In genomic region chr15:29849716-29850115, GRCh38 we compare ENCODE assay signal across 20 cellular contexts. TPM values are rescaled to one million over a fixed set of nuclear protein-coding genes. Genes with fewer than 3 reads are reported as not detected.
DNase-seq lines count a peak whose midpoint lies in the region; FAIRE-seq and TF ChIP-seq lines count a peak whose summit lies in the region.
"Had no signal": no experiment of that assay in that cellular context is flagged by ENCODE, and none has a peak within 500 bp of the region (broad histone marks: within the 10 kb centered on the region; RNA-seq: fewer than 3 reads in every experiment).

No MANE protein-coding gene starts in this region.

- no peak overlapping the region for H3K27ac ChIP-seq in keratinocyte (ENCODE audit: control insufficient read depth, insufficient read depth, low read length)
- H3K27ac ChIP-seq: A549, KMS-11, Peyer's patch had no signal

- H3K36me3 ChIP-seq in bronchial epithelial cell (ENCODE audit: control insufficient read depth, insufficient read depth, low read length) = no peaks in the 10 kb centered on the region
- no peaks in the 10 kb centered on the region for H3K36me3 ChIP-seq in keratinocyte (ENCODE audit: control insufficient read depth in 2 of 2, extremely low read depth in 1 of 2, insufficient read depth in 2 of 2, low read length in 2 of 2)
- H3K36me3 ChIP-seq: Peyer's patch had no signal

- peak; percentile 98 for FAIRE-seq in bronchial epithelial cell (lab: Jason Lieb, UNC)
- FAIRE-seq in keratinocyte (lab: Jason Lieb, UNC) = no peak

- H3K9ac ChIP-seq in keratinocyte (ENCODE audit: control insufficient read depth, extremely low read depth, insufficient read depth, low read length) = no peak overlapping the region
- H3K9ac ChIP-seq: KMS-11 had no signal

- H3K27me3 ChIP-seq in bronchial epithelial cell (ENCODE audit: control insufficient read depth, insufficient read depth, low read length) (no peaks in the 10 kb centered on the region), keratinocyte (ENCODE audit: control insufficient read depth, extremely low read depth, insufficient read depth, low read length) (no peaks in the 10 kb centered on the region)
- H3K27me3 ChIP-seq: Peyer's patch had no signal

- no peak overlapping the region for H3K4me2 ChIP-seq in keratinocyte (ENCODE audit: control insufficient read depth, extremely low read depth, insufficient read depth, low read depth, low read length)
- H3K4me2 ChIP-seq: A549, KMS-11 had no signal

- H2AFZ ChIP-seq in keratinocyte (ENCODE audit: control insufficient read depth, low read length) = no peak overlapping the region

- H4K20me1 ChIP-seq in keratinocyte (ENCODE audit: control insufficient read depth, extremely low read depth, insufficient read depth, low read length) = no peaks in the 10 kb centered on the region

- TF ChIP-seq CTCF in bronchial epithelial cell (IDR thresholded peaks at IDR 0.05; ENCODE audit: insufficient read depth, low read length, severe bottlenecking) = no peak
- TF ChIP-seq CTCF in keratinocyte (optimal IDR thresholded peaks at IDR 0.05 in 1 of 3, IDR thresholded peaks at IDR 0.05 in 1 of 3, conservative IDR thresholded peaks at IDR 0.05 in 1 of 3; ENCODE audit: extremely low read depth in 1 of 3, insufficient read depth in 2 of 3, low read length in 3 of 3) = no peak

- no peaks in the 10 kb centered on the region for H3K79me2 ChIP-seq in keratinocyte (ENCODE audit: control insufficient read depth, insufficient read depth, low read length)

- H3K9me1 ChIP-seq in keratinocyte (ENCODE audit: control insufficient read depth, extremely low read depth, insufficient read depth, low read length) = no peaks in the 10 kb centered on the region

- dilution Hi-C loops in keratinocyte (cut with MboI; ENCODE audit: extremely low pct_ligation_motif_present, low sequenced_read_pairs) = no loop called here

- peak; percentile 68 for DNase-seq in Daoy (ENCODE audit: low read depth)
- DNase-seq in M059J (ENCODE audit: low read depth) = peak; percentile 37
- DNase-seq in bronchial epithelial cell (ENCODE audit: low read depth) = peak; percentile 88
- peak; percentile 19 for DNase-seq in keratinocyte (ENCODE audit: low read depth, low spot score)
- no peak for DNase-seq in activated naive CD4-positive, alpha-beta T cell treated with anti-CD3 and anti-CD28 coated beads, Interleukin-2, amount 50 U/mL, for 16 hours
- no peak for DNase-seq in medulla oblongata (ENCODE audit: extremely low spot score)
- DNase-seq in NK-92 treated with Interleukin-12 subunit alpha and Interleukin-12 subunit beta, amount 100 ng/mL, for 24 hours (lab: John Stamatoyannopoulos, UW) = no peak
- DNase-seq in C1 segment of cervical spinal cord (lab: John Stamatoyannopoulos, UW) = no peak
- DNase-seq: HCEC 1CT, MM.1S, NCI-H1105 treated with DMSO at 0.1 percent for 48 hours, NCI-H1694 treated with DMSO at 0.1 percent for 48 hours, NCI-H2107, NCI-H2227 treated with DMSO at 0.1 percent for 48 hours, NCI-H524, Peyer's patch, SIG-M5 had no signal

- H3K9me3 ChIP-seq in keratinocyte (ENCODE audit: control insufficient read depth, low read depth, low read length) = no peaks in the 10 kb centered on the region
- H3K9me3 ChIP-seq: Peyer's patch had no signal

- H3K4me1 ChIP-seq in keratinocyte (ENCODE audit: control insufficient read depth, extremely low read depth, insufficient read depth, low read length) = peaks cover 29% of the 10 kb centered on the region
- H3K4me1 ChIP-seq: Peyer's patch had no signal

- no peak overlapping the region for H3K4me3 ChIP-seq in bronchial epithelial cell (ENCODE audit: low read depth, low read length)
- no peak overlapping the region for H3K4me3 ChIP-seq in keratinocyte (ENCODE audit: control insufficient read depth in 2 of 3, extremely low read depth in 1 of 3, insufficient read depth in 2 of 3, low read depth in 1 of 3, low read length in 3 of 3)
- H3K4me3 ChIP-seq: A549, Peyer's patch had no signal

RNA-seq across cellular contexts. Expression of gene TJP1, which starts 27.4 kb away (rescaled TPM):
- total RNA-seq in Daoy (2014; rRNA removed; shearing (Covaris generic)) = 25.2 and 29.4 TPM in 2 replicates
- 18.2 and 45.2 TPM in 2 replicates for total RNA-seq in M059J (2014; rRNA removed; shearing (Covaris generic))
- total RNA-seq in bronchial epithelial cell = 62.9 and 86.5 TPM in 2 replicates
- polyA plus RNA-seq in keratinocyte = 39.4 to 70.0 TPM (median 54.7 TPM) in 3 replicates
- 115 TPM for polyA plus RNA-seq in keratinocyte (2011; ENCODE audit: low read depth)
- 28.7 and 46.3 TPM in 2 replicates for polyA plus RNA-seq in keratinocyte (2011; cell fraction: cytosol; rRNA removed)
- 76.1 and 86.3 TPM in 2 replicates for polyA plus RNA-seq in keratinocyte (2011; cell fraction: nucleus; rRNA removed)
- 49.3 and 56.8 TPM in 2 replicates for polyA plus RNA-seq in keratinocyte (2012; ENCODE audit: low replicate concordance)
- 63.8 to 113 TPM (median 72.8 TPM) in 3 replicates for polyA minus RNA-seq in keratinocyte
- polyA minus RNA-seq in keratinocyte (2011; cell fraction: cytosol; rRNA and poly(A)+ RNA removed) = 37.4 TPM
- 77.6 and 146 TPM in 2 replicates for polyA minus RNA-seq in keratinocyte (2011; cell fraction: nucleus; rRNA and poly(A)+ RNA removed)
- polyA plus RNA-seq: CD14-positive monocyte had no signal

Comparison
In these comparisons a context has a peak if more than half of its experiments do, and no peak if none do; other contexts are left out.
1. DNase-seq: peak in Daoy (single experiment), M059J (single experiment), bronchial epithelial cell (single experiment) and keratinocyte (single experiment); none in activated naive CD4-positive, alpha-beta T cell treated with anti-CD3 and anti-CD28 coated beads, Interleukin-2, amount 50 U/mL, for 16 hours (single experiment), medulla oblongata (single experiment), NK-92 treated with Interleukin-12 subunit alpha and Interleukin-12 subunit beta, amount 100 ng/mL, for 24 hours (single experiment) and C1 segment of cervical spinal cord (0 of 14).